Comparison of ENCODE assay signal across 8 cellular contexts in genomic region chr11:65706303-65706763, GRCh38. TPM values are rescaled to one million over a fixed set of nuclear protein-coding genes. Genes with fewer than 3 reads are reported as not detected.
DNase-seq lines count a peak whose midpoint lies in the region; ATAC-seq and TF ChIP-seq lines count a peak whose summit lies in the region.
"Not testable (repeated sequence)": the region's sequence is repeated elsewhere in the genome, so short reads cannot be mapped to it uniquely, and the experiment has no call there.

No MANE protein-coding gene starts in this region.

- not testable (repeated sequence) for H3K27me3 ChIP-seq in duodenal mucosa (ENCODE audit: control insufficient read depth in 1 of 2, insufficient read depth in 2 of 2, low read length in 2 of 2); tibial nerve
- peaks cover 23% of the 10 kb centered on the region for H3K27me3 ChIP-seq in skeletal muscle satellite cell (ENCODE audit: control insufficient read depth, insufficient read depth, low read length)

- H3K9me3 ChIP-seq in duodenal mucosa (ENCODE audit: control insufficient read depth in 1 of 2, low read length in 2 of 2); skeletal muscle satellite cell (replicated peaks; ENCODE audit: low read length); tibial nerve: not testable (repeated sequence)

- not testable (repeated sequence) for TF ChIP-seq EP300 in tibial nerve (IDR thresholded peaks at IDR 0.05)

- TF ChIP-seq POLR2A in tibial nerve (IDR thresholded peaks at IDR 0.05), result not testable (repeated sequence)

- TF ChIP-seq CTCF in tibial nerve (IDR thresholded peaks at IDR 0.05), result peak; percentile 59 to 83 (median 75)

- H3K9ac ChIP-seq in duodenal mucosa (ENCODE audit: low read depth in 1 of 2, low read length in 2 of 2); skeletal muscle satellite cell (ENCODE audit: low read depth, low read length): not testable (repeated sequence)

- 11 to 17% methylated on average over 11 to 14 of the region's 14 CpGs for WGBS in tibial nerve, 2 donors

- DNase-seq in ELF-1 (ENCODE audit: low read depth, low spot score) (peak; percentile 67), NCI-H1092 (lab: John Stamatoyannopoulos, UW) (peak; percentile 47), SIG-M5 treated with dmso at 0.1 percent for 504 hours (lab: John Stamatoyannopoulos, UW; ENCODE audit: unreplicated experiment) (peak; percentile 22), activated T-cell treated with anti-CD3 and anti-CD28 coated beads for 4 hours (peak; percentile 66), left lobe of liver (ENCODE audit: low spot score) (peak; percentile 66), tibial nerve (ENCODE audit: low spot score in 2 of 2) (peak; percentile 58 to 69)

- peak overlapping the region; percentile 76 for H3K4me2 ChIP-seq in skeletal muscle satellite cell (ENCODE audit: low read length)

- not testable (repeated sequence) for H3K4me1 ChIP-seq in duodenal mucosa (ENCODE audit: control insufficient read depth in 1 of 2, insufficient read depth in 2 of 2, low read length in 2 of 2)
- peaks cover 11% of the 10 kb centered on the region for H3K4me1 ChIP-seq in skeletal muscle satellite cell (ENCODE audit: control insufficient read depth, insufficient read depth, low read length)
- peaks cover 0 to 13% (median 2%) of the 10 kb centered on the region in 4 donors for H3K4me1 ChIP-seq in tibial nerve

- H3K36me3 ChIP-seq in duodenal mucosa (ENCODE audit: control insufficient read depth in 1 of 2, insufficient read depth in 2 of 2, low read length in 2 of 2); skeletal muscle satellite cell (ENCODE audit: insufficient read depth, low read length); tibial nerve: not testable (repeated sequence)

- H3K4me3 ChIP-seq in duodenal mucosa (ENCODE audit: low read depth in 1 of 2, low read length in 2 of 2) (peak overlapping the region; percentile 36 to 54), skeletal muscle satellite cell (ENCODE audit: low read length) (peak overlapping the region; percentile 52), tibial nerve (peak overlapping the region in 2 of 4 donors; percentile 17 to 28)

- H3K27ac ChIP-seq in duodenal mucosa (ENCODE audit: low read depth, low read length); tibial nerve: not testable (repeated sequence)

- ATAC-seq in left lobe of liver, result not testable (repeated sequence)

RNA-seq across cellular contexts. Expression of gene KAT5, which starts 5.7 kb away (rescaled TPM):
- total RNA-seq in left lobe of liver (19.4 TPM), tibial nerve (100 to 1,000 TPM in 1 of 4 donors, 10 to 100 TPM in 3; 68.1 to 118 (median 92.3) TPM)
- 23.8 and 27.1 TPM in 2 replicates for total RNA-seq in skeletal muscle satellite cell (2012; rRNA removed)

RNA-seq across cellular contexts. Expression of gene RNASEH2C, which starts 14.3 kb away (rescaled TPM):
- total RNA-seq in left lobe of liver (24.2 TPM), tibial nerve (100 to 1,000 TPM; 142 to 197 (median 152) TPM)
- total RNA-seq in skeletal muscle satellite cell (2012; rRNA removed), result 53.7 and 64.7 TPM in 2 replicates

RNA-seq across cellular contexts. Expression of gene RELA, which starts 43.6 kb away (rescaled TPM):
- total RNA-seq in left lobe of liver, result 34.3 TPM
- 18.0 and 25.6 TPM in 2 replicates for total RNA-seq in skeletal muscle satellite cell (2012; rRNA removed)
- total RNA-seq in tibial nerve, result 10 to 100 TPM; 44.6 to 70.8 (median 51.7) TPM
